8 cellular contexts compared by ENCODE assay signal in genomic region chr13:80363890-80364503, GRCh38. TPM values are rescaled to one million over a fixed set of nuclear protein-coding genes. Genes with fewer than 3 reads are reported as not detected.
DNase-seq lines count a peak whose midpoint lies in the region; ATAC-seq, FAIRE-seq and TF ChIP-seq lines count a peak whose summit lies in the region.

No MANE protein-coding gene starts in this region.

- no peaks in the 10 kb centered on the region for H3K9me2 ChIP-seq in Loucy (replicated peaks; ENCODE audit: low read depth, low read length)

- no peak for TF ChIP-seq EP300 in HepG2 (IDR thresholded peaks at IDR 0.05; ENCODE audit: low read depth in 2 of 2, low read length in 2 of 2)
- no peak for TF ChIP-seq EP300 in HepG2 (CRISPR knock-in tag; IDR thresholded peaks at IDR 0.05; ENCODE audit: borderline replicate concordance)

- H3F3A ChIP-seq in Loucy (ENCODE audit: low read depth) = no peaks in the 10 kb centered on the region

- TF ChIP-seq CTCF in Loucy (conservative IDR thresholded peaks at IDR 0.05; ENCODE audit: low read length) (peak; percentile 92), astrocyte (IDR thresholded peaks at IDR 0.05; ENCODE audit: insufficient read depth, low read depth, low read length) (peak; percentile 91), HepG2 (CRISPR knock-in tag; IDR thresholded peaks at IDR 0.05) (peak; percentile 64)

- in situ Hi-C loops in HepG2 (cut with HindIII; ENCODE audit: extremely low pct_ligation_motif_present, low pct_unique_long_range_greater_than_20kb) = loop anchor here (5.0 to 25.0 kb wide), 2 partner anchors 577 to 687 kb away; no protein-coding TSS in a partner anchor

- H3K4me1 Mint-ChIP-seq in astrocyte (ENCODE audit: low read depth, unreplicated experiment) = peaks cover 21% of the 10 kb centered on the region

- no peak overlapping the region for H3K4me3 Mint-ChIP-seq in astrocyte (ENCODE audit: unreplicated experiment)

- H3K36me3 Mint-ChIP-seq in astrocyte (ENCODE audit: low read depth, unreplicated experiment) = peaks cover 1% of the 10 kb centered on the region

- no peaks in the 10 kb centered on the region for H3K27me3 Mint-ChIP-seq in astrocyte (ENCODE audit: low read depth, unreplicated experiment)

- no peaks in the 10 kb centered on the region for H4K20me1 ChIP-seq in Loucy (ENCODE audit: insufficient read depth, low read length, poor library complexity, severe bottlenecking)
- H4K20me1 ChIP-seq in astrocyte (ENCODE audit: insufficient read depth, low read length) = no peaks in the 10 kb centered on the region
- no peaks in the 10 kb centered on the region for H4K20me1 ChIP-seq in HepG2 (ENCODE audit: insufficient read depth, low read length)

- peak overlapping the region; percentile 16 for H3K9ac ChIP-seq in Loucy (ENCODE audit: low read depth, low read length, poor library complexity, severe bottlenecking)
- H3K9ac ChIP-seq in astrocyte (ENCODE audit: low read length) = no peak overlapping the region
- no peak overlapping the region for H3K9ac ChIP-seq in HepG2 (ENCODE audit: insufficient read depth, low read depth, low read length)

- H3K27ac ChIP-seq in astrocyte (ENCODE audit: low read depth, low read length) = no peak overlapping the region
- no peak overlapping the region for H3K27ac ChIP-seq in HepG2 (ENCODE audit: extremely low read length, insufficient read depth, low read length)

- CTCF ChIA-PET in HepG2 (lab: Yijun Ruan, JAX; ENCODE audit: low intra/inter-chr PET ratio, low total read pairs) = interaction anchor here (1.7 to 3.5 kb wide), 2 partner anchors 21 to 684 kb away, joined by 15 to 28 read pairs; no protein-coding TSS in a partner anchor

- no TSS peak for BruUV-seq in HepG2 (replicated peaks; lab: Mats Ljungman, UMichigan)

- H3K79me2 ChIP-seq in Loucy (ENCODE audit: insufficient read depth, low read length) (no peaks in the 10 kb centered on the region), astrocyte (ENCODE audit: insufficient read depth, low read length) (no peaks in the 10 kb centered on the region), HepG2 (ENCODE audit: insufficient read depth, low read length) (no peaks in the 10 kb centered on the region)

- TF ChIP-seq POLR2A in HepG2 (IDR thresholded peaks at IDR 0.05; ENCODE audit: insufficient read depth in 1 of 2, low read depth in 2 of 2, low read length in 2 of 2) = no peak

- peak; percentile 12 for DNase-seq in DMS114 treated with DMSO at 0.1 percent for 48 hours (lab: John Stamatoyannopoulos, UW; ENCODE audit: unreplicated experiment)
- DNase-seq in astrocyte (ENCODE audit: low read depth) = no peak
- DNase-seq in HepG2 (ENCODE audit: low spot score) = peak; percentile 18
- no peak for DNase-seq in H4 (ENCODE audit: low spot score)
- no peak for DNase-seq in NCI-H2029 (lab: John Stamatoyannopoulos, UW)
- no peak for DNase-seq in Right ventricle myocardium superior

- peak overlapping the region; percentile 60 for H3K4me2 ChIP-seq in Loucy (ENCODE audit: low read depth, low read length, poor library complexity, severe bottlenecking)
- H3K4me2 ChIP-seq in astrocyte (ENCODE audit: low read length) = peak overlapping the region; percentile 41
- peak overlapping the region; percentile 40; the same call in 1 of the 2 replicates for H3K4me2 ChIP-seq in HepG2 (ENCODE audit: low read depth, low read length)

- no peak for ATAC-seq in HepG2
- no peak for ATAC-seq in HG02870 (IDR thresholded peaks at IDR 0.05; ENCODE audit: unreplicated experiment)
- ATAC-seq in Right ventricle myocardium superior (ENCODE audit: poor library complexity) = no peak

- peak overlapping the region; percentile 71; the same call in 1 of the 2 replicates for H2AFZ ChIP-seq in Loucy (ENCODE audit: low read length)
- no peak overlapping the region for H2AFZ ChIP-seq in astrocyte (ENCODE audit: low read depth, low read length)
- H2AFZ ChIP-seq in HepG2 (ENCODE audit: low read length) = no peak overlapping the region

- H3K9me3 ChIP-seq in Loucy (ENCODE audit: insufficient read depth, low read depth, low read length) (no peaks in the 10 kb centered on the region), astrocyte (ENCODE audit: insufficient read depth, low read depth, low read length) (no peaks in the 10 kb centered on the region), HepG2 (ENCODE audit: low read length) (no peaks in the 10 kb centered on the region)

- TF ChIP-seq RAD21 in HepG2 (CRISPR knock-in tag; IDR thresholded peaks at IDR 0.05) = no peak

- H3K4me1 ChIP-seq in Loucy (ENCODE audit: insufficient read depth, low read length, poor library complexity, severe bottlenecking) (peaks cover 29% of the 10 kb centered on the region), astrocyte (ENCODE audit: insufficient read depth, low read length) (no peaks in the 10 kb centered on the region), HepG2 (ENCODE audit: insufficient read depth, low read length) (peaks cover 47% of the 10 kb centered on the region)

- peak overlapping the region; percentile 52 for H3K4me3 ChIP-seq in Loucy (ENCODE audit: low read length, poor library complexity, severe bottlenecking)
- H3K4me3 ChIP-seq in astrocyte (ENCODE audit: insufficient read depth, low read depth, low read length) = no peak overlapping the region
- peak overlapping the region in 1 of 3 experiments; percentile 54; a peak in 2 of 6 replicates for H3K4me3 ChIP-seq in HepG2 (replicated peaks in 1 of 3; ENCODE audit: insufficient read depth in 1 of 3, low read depth in 2 of 3, low read length in 3 of 3)

- POLR2A ChIA-PET in HepG2 (lab: Yijun Ruan, JAX) = no interaction called here

- WGBS in HepG2 (ENCODE audit: low lambda C conversion rate) = 3% methylated on average over 3 of the region's 3 CpGs

- no peaks in the 10 kb centered on the region for H3K9me3 Mint-ChIP-seq in astrocyte (ENCODE audit: unreplicated experiment)

- H3K36me3 ChIP-seq in Loucy (ENCODE audit: insufficient read depth, low read length) (no peaks in the 10 kb centered on the region), astrocyte (ENCODE audit: insufficient read depth, low read length) (no peaks in the 10 kb centered on the region), HepG2 (replicated peaks in 1 of 2; ENCODE audit: control insufficient read depth in 1 of 2, insufficient read depth in 2 of 2, low read length in 2 of 2) (no peaks in the 10 kb centered on the region)

- H3K27me3 ChIP-seq in Loucy (ENCODE audit: insufficient read depth, low read length, poor library complexity, severe bottlenecking) = no peaks in the 10 kb centered on the region
- no peaks in the 10 kb centered on the region for H3K27me3 ChIP-seq in astrocyte (ENCODE audit: insufficient read depth, low read length)
- no peaks in the 10 kb centered on the region for H3K27me3 ChIP-seq in HepG2 (ENCODE audit: control insufficient read depth in 1 of 2, insufficient read depth in 2 of 2, low read length in 2 of 2)

- intact Hi-C loops in HepG2 (cut with micrococcal nuclease; ENCODE audit: unreplicated experiment) (loop anchor here (1.0 to 2.0 kb wide), 2 partner anchors 113 to 588 kb away; no protein-coding TSS in a partner anchor), Right ventricle myocardium superior (cut with DNase I) (loop anchor here (10.0 kb wide), 1 partner anchor 679 kb away; no protein-coding TSS in a partner anchor)

- FAIRE-seq in astrocyte (lab: Jason Lieb, UNC) = peak; percentile 45
- FAIRE-seq in HepG2 (lab: Jason Lieb, UNC) = peak; percentile 81

- H3K27ac Mint-ChIP-seq in astrocyte (ENCODE audit: unreplicated experiment) = no peak overlapping the region

TF ChIP-seq in HepG2, 621 proteins besides CTCF, POLR2A, EP300 and RAD21 (continues in another document):
- TF ChIP-seq FOXK2 (IDR thresholded peaks at IDR 0.05) (no peak), SAP130 (CRISPR knock-in tag; IDR thresholded peaks at IDR 0.05; ENCODE audit: low read depth) (no peak), MIER2 (CRISPR knock-in tag; IDR thresholded peaks at IDR 0.05) (no peak), ZBTB14 (CRISPR knock-in tag; IDR thresholded peaks at IDR 0.05) (no peak), ZNF10 (CRISPR knock-in tag; IDR thresholded peaks at IDR 0.05; ENCODE audit: borderline replicate concordance, low read depth) (no peak), KDM5A (IDR thresholded peaks at IDR 0.05; ENCODE audit: borderline replicate concordance, low read length) (0 out of 2 replicates have a peak, but pooled peaks have one; percentile 25)

RNA-seq across cellular contexts. Expression of gene SPRY2, which starts 23.1 kb away (rescaled TPM):
- total RNA-seq in astrocyte (56.2 and 57.7 TPM in 2 replicates), HepG2 (2016; rRNA removed; fragmentation: Illumina TruSeq; extraction: Trizol) (7.4 and 9.8 TPM in 2 replicates), Right ventricle myocardium superior (35.8 TPM)
- total RNA-seq in HepG2 (2016; cell fraction: cytosol; rRNA removed; fragmentation: Illumina TruSeq; extraction: Trizol; ENCODE audit: low read depth) = 4.1 and 5.1 TPM in 2 replicates
- total RNA-seq in HepG2 (2016; cell fraction: insoluble cytoplasmic fraction; rRNA removed; fragmentation: Illumina TruSeq; extraction: Trizol) = 7.1 and 7.9 TPM in 2 replicates
- total RNA-seq in HepG2 (2016; cell fraction: membrane; rRNA removed; fragmentation: Illumina TruSeq; extraction: Trizol) = 12.8 and 12.9 TPM in 2 replicates
- total RNA-seq in HepG2 (2016; cell fraction: nucleus; rRNA removed; fragmentation: Illumina TruSeq; extraction: Trizol) = 9.3 and 9.6 TPM in 2 replicates
- 21.4 and 25.1 TPM in 2 replicates for polyA plus RNA-seq in HepG2 (2011; rRNA removed)
- polyA plus RNA-seq in HepG2 (2011; cell fraction: cytosol; rRNA removed) = 23.5 and 27.7 TPM in 2 replicates
- polyA plus RNA-seq in HepG2 (2011; cell fraction: nucleus; rRNA removed) = 13.8 and 14.2 TPM in 2 replicates
- 8.4 and 9.8 TPM in 2 replicates for polyA plus RNA-seq in HepG2 (2012)
- 4.9 and 5.4 TPM in 2 replicates for polyA plus RNA-seq in HepG2 (2016; cell fraction: cytosol; fragmentation: Illumina TruSeq; extraction: Trizol; ENCODE audit: low read depth)
- 12.2 and 12.8 TPM in 2 replicates for polyA plus RNA-seq in HepG2 (2016; cell fraction: insoluble cytoplasmic fraction; fragmentation: Illumina TruSeq; extraction: Trizol; ENCODE audit: low read depth)
- 11.6 and 12.5 TPM in 2 replicates for polyA plus RNA-seq in HepG2 (2016; cell fraction: membrane; fragmentation: Illumina TruSeq; extraction: Trizol; ENCODE audit: low read depth)
- 16.3 and 17.0 TPM in 2 replicates for polyA plus RNA-seq in HepG2 (2016; cell fraction: nucleus; fragmentation: Illumina TruSeq; extraction: Trizol; ENCODE audit: insufficient read depth, low read depth)
- 7.9 and 33.9 TPM in 2 replicates for polyA minus RNA-seq in HepG2 (2011; rRNA and poly(A)+ RNA removed; ENCODE audit: low replicate concordance)
- 11.2 and 12.0 TPM in 2 replicates for polyA minus RNA-seq in HepG2 (2011; cell fraction: cytosol; rRNA and poly(A)+ RNA removed)
- polyA minus RNA-seq in HepG2 (2011; cell fraction: nucleus; rRNA and poly(A)+ RNA removed) = 12.7 and 13.4 TPM in 2 replicates
- total RNA-seq in H4 (2014; rRNA removed; shearing (Covaris generic)) = 4.6 and 5.6 TPM in 2 replicates

Comparison
In these comparisons a context has a peak if more than half of its experiments do, and no peak if none do; other contexts are left out.
1. DNase-seq: peak in DMS114 treated with DMSO at 0.1 percent for 48 hours (single experiment) and HepG2 (single experiment); none in astrocyte (single experiment), H4 (single experiment), NCI-H2029 (single experiment) and Right ventricle myocardium superior (single experiment).
2. Peak in every context shown above with its lines, with median percentiles within 50 percentile points of each other: H3K4me2 ChIP-seq and CTCF ChIP-seq.